In genomic region chr1:99595441-99595840, GRCh38 we compare ENCODE assay signal across 25 cellular contexts. TPM values are rescaled to one million over a fixed set of nuclear protein-coding genes. Genes with fewer than 3 reads are reported as not detected.
DNase-seq lines count a peak whose midpoint lies in the region; ATAC-seq, FAIRE-seq and TF ChIP-seq lines count a peak whose summit lies in the region.
"Had no signal": no experiment of that assay in that cellular context is flagged by ENCODE, and none has a peak within 500 bp of the region (broad histone marks: within the 10 kb centered on the region; RNA-seq: fewer than 3 reads in every experiment).

No MANE protein-coding gene starts in this region.

- POLR2A ChIA-PET in K562 (lab: Yijun Ruan, JAX): no interaction called here

- DNase-seq in left ventricle myocardium inferior (no peak), right cardiac atrium (no peak), K562 (ENCODE audit: extremely low read depth in 1 of 4, low spot score in 3 of 4) (no peak), mucosa of descending colon (no peak), activated gamma-delta T cell treated with Interleukin-2 at 50 U/mL for 16 hours (no peak)
- DNase-seq: BE2C; C1 segment of cervical spinal cord; CD4-positive, alpha-beta memory T cell; CD4-positive, CD25-positive, alpha-beta regulatory T cell; CD8-positive, alpha-beta memory T cell; COR-L47; DMS 273 treated with DMSO at 0.1 percent for 48 hours; DMS153; DMS53; DMS79; DND-41; EL; GDM1 had no signal

- in situ Hi-C loops in K562 (cut with MboI): no loop called here

- H3K27ac ChIP-seq in left ventricle myocardium inferior (replicated peaks) (peak overlapping the region; percentile 0), right cardiac atrium (ENCODE audit: low read length) (no peak overlapping the region), K562 (ENCODE audit: extremely low read depth, low read depth, low read length) (no peak overlapping the region)
- H3K27ac ChIP-seq: 22Rv1, A549, BLaER1 had no signal

- WGBS in right cardiac atrium: 40% methylated on average over 2 of the region's 2 CpGs
- WGBS in K562 (ENCODE audit: insufficient coverage, low coverage, missing lambda C conversion rate): 44% methylated on average over 2 of the region's 2 CpGs

- no peak for TF ChIP-seq EP300 in K562 (IDR thresholded peaks at IDR 0.05; ENCODE audit: low read length)

- no peak overlapping the region for H3K9ac ChIP-seq in K562 (ENCODE audit: insufficient read depth in 1 of 2, low read depth in 2 of 2, low read length in 2 of 2)
- H3K9ac ChIP-seq: BLaER1 had no signal

- no peaks in the 10 kb centered on the region for H4K20me1 ChIP-seq in K562 (replicated peaks; ENCODE audit: control insufficient read depth, insufficient read depth, low read length)
- H4K20me1 ChIP-seq: BLaER1 had no signal

- BruUV-seq in K562 (replicated peaks; lab: Mats Ljungman, UMichigan): no TSS peak

- intact Hi-C loops in left ventricle myocardium inferior (cut with micrococcal nuclease) (no loop called here), right cardiac atrium (cut with DNase I) (no loop called here), K562 (cut with micrococcal nuclease) (loop anchor here (5.0 kb wide), 1 partner anchor 98 kb away; no protein-coding TSS in a partner anchor), mucosa of descending colon (cut with DNase I, micrococcal nuclease) (no loop called here)

- no peaks in the 10 kb centered on the region for H3K9me1 ChIP-seq in K562 (ENCODE audit: control insufficient read depth, insufficient read depth, low read length)

- H3K27me3 ChIP-seq in left ventricle myocardium inferior (ENCODE audit: low read depth): no peaks in the 10 kb centered on the region
- H3K27me3 ChIP-seq in right cardiac atrium (ENCODE audit: control insufficient read depth, insufficient read depth): no peaks in the 10 kb centered on the region
- no peaks in the 10 kb centered on the region for H3K27me3 ChIP-seq in K562 (ENCODE audit: control insufficient read depth in 2 of 2, insufficient read depth in 2 of 2, low read length in 2 of 2)
- H3K27me3 ChIP-seq: BE2C, BLaER1 had no signal

- no peak for TF ChIP-seq POLR2A in K562 (conservative IDR thresholded peaks at IDR 0.05)

- H3K9me3 ChIP-seq in left ventricle myocardium inferior (replicated peaks): no peaks in the 10 kb centered on the region
- no peaks in the 10 kb centered on the region for H3K9me3 ChIP-seq in right cardiac atrium (ENCODE audit: control insufficient read depth, low read length)
- 0 out of 2 replicates have a peak, but pooled peaks cover 4% of the 10 kb centered on the region for H3K9me3 ChIP-seq in K562 (replicated peaks; ENCODE audit: control insufficient read depth, insufficient read depth, low read depth, low read length)
- H3K9me3 ChIP-seq in mucosa of descending colon: no peaks in the 10 kb centered on the region
- H3K9me3 ChIP-seq: A549, BE2C, BLaER1 had no signal

- ATAC-seq in right cardiac atrium (no peak), K562 (no peak), mucosa of descending colon (no peak)
- ATAC-seq: A549, GM12878 had no signal

- no peak overlapping the region for H3K4me2 ChIP-seq in K562 (ENCODE audit: insufficient read depth, low read length)
- H3K4me2 ChIP-seq: A549, BLaER1 had no signal

- H3K79me2 ChIP-seq in K562 (ENCODE audit: control insufficient read depth, insufficient read depth, low read length): no peaks in the 10 kb centered on the region

- CTCF ChIA-PET in K562 (lab: Yijun Ruan, JAX; ENCODE audit: low intra/inter-chr PET ratio): no interaction called here

- FAIRE-seq in K562 (lab: Jason Lieb, UNC): no peak
- FAIRE-seq: A549, GM12878, GM12892, GM18507 had no signal

- no peak overlapping the region for H2AFZ ChIP-seq in K562 (ENCODE audit: low read depth, low read length)

- no peak for TF ChIP-seq RAD21 in K562 (CRISPR knock-in tag; conservative IDR thresholded peaks at IDR 0.05 in 1 of 2, IDR thresholded peaks at IDR 0.05 in 1 of 2)

- H3K36me3 ChIP-seq in left ventricle myocardium inferior (no peaks in the 10 kb centered on the region), K562 (ENCODE audit: control insufficient read depth, insufficient read depth, low read length) (no peaks in the 10 kb centered on the region), mucosa of descending colon (ENCODE audit: low read depth) (no peaks in the 10 kb centered on the region)
- H3K36me3 ChIP-seq: BE2C, BLaER1 had no signal

- H3K4me1 ChIP-seq in left ventricle myocardium inferior (peaks cover 56% of the 10 kb centered on the region), right cardiac atrium (ENCODE audit: control insufficient read depth, insufficient read depth, low read length) (peaks cover 2% of the 10 kb centered on the region), K562 (replicated peaks in 1 of 2; ENCODE audit: control insufficient read depth in 2 of 2, insufficient read depth in 2 of 2, low read length in 2 of 2) (peaks cover 6 to 22% of the 10 kb centered on the region in 2 experiments; a peak in 4 of 5 replicates), mucosa of descending colon (ENCODE audit: low read depth) (no peaks in the 10 kb centered on the region)
- H3K4me1 ChIP-seq: BLaER1 had no signal

- no peak overlapping the region for H3K4me3 ChIP-seq in left ventricle myocardium inferior
- no peak overlapping the region for H3K4me3 ChIP-seq in right cardiac atrium (ENCODE audit: low read length)
- no peak overlapping the region for H3K4me3 ChIP-seq in K562
- H3K4me3 ChIP-seq in mucosa of descending colon: no peak overlapping the region
- H3K4me3 ChIP-seq: A549, BLaER1, GM12878 had no signal

- TF ChIP-seq CTCF in left ventricle myocardium inferior (IDR thresholded peaks at IDR 0.05; ENCODE audit: borderline replicate concordance) (no peak), K562 (IDR thresholded peaks at IDR 0.05 in 2 of 3, conservative IDR thresholded peaks at IDR 0.05 in 1 of 3; ENCODE audit: insufficient read depth in 2 of 3, low read depth in 1 of 3, low read length in 3 of 3) (no peak), mucosa of descending colon (IDR thresholded peaks at IDR 0.05) (no peak)

TF ChIP-seq in K562, 482 proteins besides CTCF, POLR2A, EP300 and RAD21 (continues in another document):
- TF ChIP-seq CBX3 (IDR thresholded peaks at IDR 0.05; ENCODE audit: borderline replicate concordance in 1 of 2, low read length in 2 of 2) (peak in 1 of 2 experiments; percentile 82; a peak in 1 of 3 replicates), E2F8 (IDR thresholded peaks at IDR 0.05; ENCODE audit: low read depth, partially characterized antibody) (no peak), EHMT2 (IDR thresholded peaks at IDR 0.05) (no peak), TRIM28 (IDR thresholded peaks at IDR 0.05) (peak; percentile 62; the same call in 1 of the 2 replicates), ZC3H11A (IDR thresholded peaks at IDR 0.05; ENCODE audit: low read depth, low read length) (no peak), HSF4 (CRISPR knock-in tag; IDR thresholded peaks at IDR 0.05; ENCODE audit: borderline replicate concordance) (no peak), ZNF830 (CRISPR knock-in tag; IDR thresholded peaks at IDR 0.05) (no peak), ZNF561 (CRISPR knock-in tag; conservative IDR thresholded peaks at IDR 0.05) (no peak), MAFG (tag; conservative IDR thresholded peaks at IDR 0.05) (no peak), ZNF431 (CRISPR knock-in tag; IDR thresholded peaks at IDR 0.05) (peak; percentile 89; the same call in 1 of the 2 replicates), ETV1 (tag; conservative IDR thresholded peaks at IDR 0.05; ENCODE audit: low read depth) (no peak)

RNA-seq across cellular contexts. Expression of gene PALMD, which starts 50.5 kb away (rescaled TPM):
- 123 TPM for total RNA-seq in left ventricle myocardium inferior
- total RNA-seq in right cardiac atrium: 10 to 100 TPM; 71.9 to 79.6 (median 75.5) TPM
- 74.6 TPM for polyA plus RNA-seq in right cardiac atrium
- total RNA-seq in K562 (2011; cell fraction: chromatin; rRNA removed; ENCODE audit: low replicate concordance): 1.6 and 2.4 TPM in 2 replicates
- total RNA-seq in K562 (2011; cell fraction: nucleolus; rRNA removed): 0.67 and 1.2 TPM in 2 replicates
- total RNA-seq in K562 (2011; cell fraction: nucleoplasm; rRNA removed): 1.6 and 4.3 TPM in 2 replicates
- total RNA-seq in K562 (2014; rRNA removed): 5.4 and 5.7 TPM in 2 replicates
- total RNA-seq in K562 (2014; rRNA removed; fragmentation: Illumina TruSeq; extraction: Trizol): 8.4 and 8.6 TPM in 2 replicates
- 12.1 and 13.5 TPM in 2 replicates for total RNA-seq in K562 (2015; rRNA removed; fragmentation: Illumina TruSeq; extraction: Trizol)
- total RNA-seq in K562 (2021): 3.5 and 4.0 TPM in 2 replicates
- polyA plus RNA-seq in K562 (2011; rRNA removed): 0.19 and 3.3 TPM in 2 replicates
- polyA plus RNA-seq in K562 (2011; cell fraction: cytosol; rRNA removed): 0.06 and 0.76 TPM in 2 replicates
- polyA plus RNA-seq in K562 (2011; cell fraction: nucleus; rRNA removed): 0.20 and 2.5 TPM in 2 replicates
- polyA plus RNA-seq in K562 (2012): 3.8 and 4.5 TPM in 2 replicates
- 7.9 and 12.2 TPM in 2 replicates for polyA plus RNA-seq in K562 (2014; fragmentation: Illumina TruSeq; extraction: Trizol)
- polyA plus RNA-seq in K562 (2014; fragmentation: Nextera tagmentation; extraction: Ambion mirVana): 1 to 10 TPM; 2.7 to 6.5 TPM
- 4.5 and 4.9 TPM in 2 replicates for polyA plus RNA-seq in K562 (2014; rRNA removed)
- polyA minus RNA-seq in K562 (2011; rRNA and poly(A)+ RNA removed): 0.24 and 3.3 TPM in 2 replicates
- 2.2 TPM in 1 of 2 replicates, not detected in the other for polyA minus RNA-seq in K562 (2011; cell fraction: cytosol; rRNA and poly(A)+ RNA removed)
- 0.56 and 1.8 TPM in 2 replicates for polyA minus RNA-seq in K562 (2011; cell fraction: nucleus; rRNA and poly(A)+ RNA removed)
- total RNA-seq in mucosa of descending colon: 1 to 10 TPM; 1.6 to 4.4 (median 4.3) TPM
- total RNA-seq: CD4-positive, alpha-beta memory T cell; CD4-positive, CD25-positive, alpha-beta regulatory T cell; CD8-positive, alpha-beta memory T cell had no signal
- polyA plus RNA-seq: CD14-positive monocyte; CD4-positive, alpha-beta memory T cell; CD4-positive, CD25-positive, alpha-beta regulatory T cell; CD8-positive, alpha-beta memory T cell had no signal
